11 cellular contexts compared by ENCODE assay signal in the genomic region with DNA sequence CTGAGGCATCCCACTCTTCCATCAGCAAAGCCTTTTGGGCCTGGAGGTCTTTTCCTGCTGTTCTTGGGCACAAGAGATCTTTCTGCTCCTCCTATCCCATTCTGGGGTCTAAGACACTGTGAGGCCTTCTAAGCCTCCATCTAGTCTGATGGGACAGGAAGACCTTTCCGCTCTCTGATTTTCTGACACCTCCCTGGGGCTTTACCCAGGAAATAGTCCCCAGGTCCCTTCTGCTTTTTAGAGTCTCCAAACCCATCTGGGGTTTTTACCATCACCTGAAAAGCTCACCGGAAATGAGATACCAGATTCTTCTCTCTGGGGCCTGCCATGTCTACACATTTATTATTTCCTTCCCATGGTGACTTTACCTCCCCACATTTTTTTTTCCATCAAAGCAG. TPM values are rescaled to one million over a fixed set of nuclear protein-coding genes. Genes with fewer than 3 reads are reported as not detected.
DNase-seq lines count a peak whose midpoint lies in the region; ATAC-seq lines count a peak whose summit lies in the region.
"Had no signal": no experiment of that assay in that cellular context is flagged by ENCODE, and none has a peak within 500 bp of the region (broad histone marks: within the 10 kb centered on the region; RNA-seq: fewer than 3 reads in every experiment).

No MANE protein-coding gene starts in this region.

- DNase-seq in activated T-cell treated with anti-CD3 and anti-CD28 coated beads, Interleukin-2, amount 50 U/mL, for 72 hours: peak in 1 of 2 donors; percentile 14
- no peak for DNase-seq in activated T-cell treated with anti-CD3 and anti-CD28 coated beads, Interleukin-2, amount 50 U/mL, for 4 hours
- peak; percentile 77 for DNase-seq in stimulated activated naive B cell treated with anti-CD40 and anti-IgM and Interleukin-4, amounts not matched to agents 10 μg/mL and 1 μg/mL and 100 μg/mL, for 72 hours
- DNase-seq in HK-2 (ENCODE audit: unreplicated experiment) (no peak), HCEC 1CT (no peak), NCI-H2107 (lab: John Stamatoyannopoulos, UW) (no peak)
- DNase-seq: activated CD4-positive, alpha-beta T cell treated with anti-CD3 and anti-CD28 coated beads, Interleukin-2, amount 50 U/mL, for 4 hours; body of pancreas; SIG-M5 had no signal

- peak overlapping the region; percentile 85 for H3K27ac Mint-ChIP-seq in activated T-cell treated with anti-CD3 and anti-CD28 coated beads, Interleukin-2, amount 50 U/mL, for 72 hours
- H3K27ac Mint-ChIP-seq in stimulated activated naive B cell treated with anti-CD40 and anti-IgM and Interleukin-4, amounts not matched to agents 10 μg/mL and 1 μg/mL and 100 μg/mL, for 72 hours: peak overlapping the region; percentile 96

- H3K4me1 Mint-ChIP-seq in activated T-cell treated with anti-CD3 and anti-CD28 coated beads, Interleukin-2, amount 50 U/mL, for 72 hours (ENCODE audit: low read depth): peaks cover 16% of the 10 kb centered on the region
- peaks cover 9% of the 10 kb centered on the region for H3K4me1 Mint-ChIP-seq in activated T-cell treated with anti-CD3 and anti-CD28 coated beads, Interleukin-2, amount 50 U/mL, for 4 hours (ENCODE audit: low read depth)
- H3K4me1 Mint-ChIP-seq in stimulated activated naive B cell treated with anti-CD40 and anti-IgM and Interleukin-4, amounts not matched to agents 10 μg/mL and 1 μg/mL and 100 μg/mL, for 72 hours: peaks cover 45 to 82% of the 10 kb centered on the region in 2 donors

- H3K36me3 Mint-ChIP-seq in activated T-cell treated with anti-CD3 and anti-CD28 coated beads, Interleukin-2, amount 50 U/mL, for 72 hours (ENCODE audit: insufficient read depth in 2 of 2): no peaks in the 10 kb centered on the region
- H3K36me3 Mint-ChIP-seq in activated T-cell treated with anti-CD3 and anti-CD28 coated beads, Interleukin-2, amount 50 U/mL, for 4 hours (ENCODE audit: insufficient read depth): no peaks in the 10 kb centered on the region
- H3K36me3 Mint-ChIP-seq in stimulated activated naive B cell treated with anti-CD40 and anti-IgM and Interleukin-4, amounts not matched to agents 10 μg/mL and 1 μg/mL and 100 μg/mL, for 72 hours: peaks cover 65 to 70% of the 10 kb centered on the region in 2 donors

- ATAC-seq in activated T-cell treated with anti-CD3 and anti-CD28 coated beads, Interleukin-2, amount 50 U/mL, for 72 hours (replicated peaks in 1 of 2): peak; percentile 28 to 51
- no peak for ATAC-seq in activated T-cell treated with anti-CD3 and anti-CD28 coated beads, Interleukin-2, amount 50 U/mL, for 4 hours
- ATAC-seq in GM21737 (IDR thresholded peaks at IDR 0.05; ENCODE audit: unreplicated experiment) (peak; percentile 79), HG03520 (IDR thresholded peaks at IDR 0.05; ENCODE audit: unreplicated experiment) (peak; percentile 64)
- ATAC-seq in stimulated activated naive B cell treated with anti-CD40 and anti-IgM and Interleukin-4, amounts not matched to agents 10 μg/mL and 1 μg/mL and 100 μg/mL, for 72 hours (replicated peaks): peak; percentile 86
- ATAC-seq: body of pancreas had no signal

- no peaks in the 10 kb centered on the region for H3K27me3 Mint-ChIP-seq in activated T-cell treated with anti-CD3 and anti-CD28 coated beads, Interleukin-2, amount 50 U/mL, for 72 hours (ENCODE audit: low read depth)
- no peaks in the 10 kb centered on the region for H3K27me3 Mint-ChIP-seq in activated T-cell treated with anti-CD3 and anti-CD28 coated beads, Interleukin-2, amount 50 U/mL, for 4 hours (ENCODE audit: low read depth)
- no peaks in the 10 kb centered on the region for H3K27me3 Mint-ChIP-seq in stimulated activated naive B cell treated with anti-CD40 and anti-IgM and Interleukin-4, amounts not matched to agents 10 μg/mL and 1 μg/mL and 100 μg/mL, for 72 hours

- H3K9me3 Mint-ChIP-seq in activated T-cell treated with anti-CD3 and anti-CD28 coated beads, Interleukin-2, amount 50 U/mL, for 72 hours: peaks cover 0 to 1% of the 10 kb centered on the region in 2 donors
- no peaks in the 10 kb centered on the region for H3K9me3 Mint-ChIP-seq in activated T-cell treated with anti-CD3 and anti-CD28 coated beads, Interleukin-2, amount 50 U/mL, for 4 hours
- no peaks in the 10 kb centered on the region for H3K9me3 Mint-ChIP-seq in stimulated activated naive B cell treated with anti-CD40 and anti-IgM and Interleukin-4, amounts not matched to agents 10 μg/mL and 1 μg/mL and 100 μg/mL, for 72 hours

- H3K4me3 Mint-ChIP-seq in activated T-cell treated with anti-CD3 and anti-CD28 coated beads, Interleukin-2, amount 50 U/mL, for 72 hours: peak overlapping the region; percentile 4 to 31
- H3K4me3 Mint-ChIP-seq in activated T-cell treated with anti-CD3 and anti-CD28 coated beads, Interleukin-2, amount 50 U/mL, for 4 hours: no peak overlapping the region
- peak overlapping the region; percentile 72 for H3K4me3 Mint-ChIP-seq in stimulated activated naive B cell treated with anti-CD40 and anti-IgM and Interleukin-4, amounts not matched to agents 10 μg/mL and 1 μg/mL and 100 μg/mL, for 72 hours

RNA-seq across cellular contexts. Expression of gene CLEC17A, which starts 21.1 kb away (rescaled TPM):
- under 1 TPM; 0.29 to 0.46 TPM for total RNA-seq in activated T-cell treated with anti-CD3 and anti-CD28 coated beads, Interleukin-2, amount 50 U/mL, for 72 hours
- 1 to 10 TPM in 2 of 3 donors, under 1 TPM in 1; 0.95 to 2.3 (median 1.3) TPM for total RNA-seq in activated T-cell treated with anti-CD3 and anti-CD28 coated beads, Interleukin-2, amount 50 U/mL, for 4 hours
- total RNA-seq: body of pancreas had no signal

RNA-seq across cellular contexts. Expression of gene NDUFB7, which starts 32.1 kb away (rescaled TPM):
- 10 to 100 TPM; 78.5 to 87.0 TPM for total RNA-seq in activated T-cell treated with anti-CD3 and anti-CD28 coated beads, Interleukin-2, amount 50 U/mL, for 72 hours
- 100 to 1,000 TPM; 161 to 213 (median 175) TPM for total RNA-seq in activated T-cell treated with anti-CD3 and anti-CD28 coated beads, Interleukin-2, amount 50 U/mL, for 4 hours

Comparison
In these comparisons a context has a peak if more than half of its experiments do, and no peak if none do; other contexts are left out.
1. ATAC-seq: peak in activated T-cell treated with anti-CD3 and anti-CD28 coated beads, Interleukin-2, amount 50 U/mL, for 72 hours (2 of 2), GM21737 (single experiment), HG03520 (single experiment) and stimulated activated naive B cell treated with anti-CD40 and anti-IgM and Interleukin-4, amounts not matched to agents 10 μg/mL and 1 μg/mL and 100 μg/mL, for 72 hours (2 of 2); none in activated T-cell treated with anti-CD3 and anti-CD28 coated beads, Interleukin-2, amount 50 U/mL, for 4 hours (0 of 2).